10 cellular contexts compared by ENCODE assay signal in genomic region chr5:141431286-141431685, GRCh38. TPM values are rescaled to one million over a fixed set of nuclear protein-coding genes. Genes with fewer than 3 reads are reported as not detected.
DNase-seq lines count a peak whose midpoint lies in the region; ATAC-seq and TF ChIP-seq lines count a peak whose summit lies in the region.
"Had no signal": no experiment of that assay in that cellular context is flagged by ENCODE, and none has a peak within 500 bp of the region (broad histone marks: within the 10 kb centered on the region; RNA-seq: fewer than 3 reads in every experiment).

No MANE protein-coding gene starts in this region.

- H3K27me3 Mint-ChIP-seq in dendritic cell treated with granulocyte-macrophage colony-stimulating factor and Interleukin-4, amounts not matched to agents 40 ng/mL and 50 ng/mL, for 4 days, result peaks cover 70% of the 10 kb centered on the region

- peaks cover 15% of the 10 kb centered on the region for H3K4me1 Mint-ChIP-seq in dendritic cell treated with granulocyte-macrophage colony-stimulating factor and Interleukin-4, amounts not matched to agents 40 ng/mL and 50 ng/mL, for 4 days (ENCODE audit: low read depth)

- ATAC-seq in HG02852 (IDR thresholded peaks at IDR 0.05; ENCODE audit: unreplicated experiment) (peak; percentile 54), sciatic nerve (peak; percentile 63), HG02981 (IDR thresholded peaks at IDR 0.05; ENCODE audit: unreplicated experiment) (no peak)

- H3K4me1 ChIP-seq in effector memory CD4-positive, alpha-beta T cell (ENCODE audit: control insufficient read depth, insufficient read depth, low read length, poor library complexity, severe bottlenecking), result no peaks in the 10 kb centered on the region

- H3K36me3 ChIP-seq in effector memory CD4-positive, alpha-beta T cell (ENCODE audit: control insufficient read depth, insufficient read depth, low read length), result no peaks in the 10 kb centered on the region

- H3K27ac ChIP-seq in effector memory CD4-positive, alpha-beta T cell (ENCODE audit: insufficient read depth, low read length, poor library complexity, severe bottlenecking), result no peak overlapping the region
- H3K27ac ChIP-seq: epithelial cell of prostate had no signal

- peaks cover 18% of the 10 kb centered on the region for H3K27me3 ChIP-seq in effector memory CD4-positive, alpha-beta T cell (replicated peaks; ENCODE audit: control insufficient read depth, insufficient read depth, low read length, poor library complexity, severe bottlenecking)

- in situ Hi-C loops in GM13977 (cut with MboI; ENCODE audit: low pct_unique_long_range_greater_than_20kb, low sequenced_read_pairs, unreplicated experiment), result no loop called here

- DNase-seq in GM13977 (ENCODE audit: low spot score) (peak; percentile 61), sciatic nerve (ENCODE audit: low spot score) (no peak), kidney tubule cell (ENCODE audit: low spot score) (no peak)
- no peak for DNase-seq in effector memory CD4-positive, alpha-beta T cell
- DNase-seq in activated effector memory CD4-positive, alpha-beta T cell treated with Interleukin-2 at 50 U/mL for 16 hours, result no peak
- DNase-seq: activated CD4-positive, alpha-beta T cell treated with anti-CD3 and anti-CD28 coated beads, Interleukin-2, amount 50 U/mL, for 4 hours had no signal

- H3K4me3 Mint-ChIP-seq in dendritic cell treated with granulocyte-macrophage colony-stimulating factor and Interleukin-4, amounts not matched to agents 40 ng/mL and 50 ng/mL, for 4 days, result peak overlapping the region; percentile 69

- no peak for TF ChIP-seq CTCF in GM13977 (IDR thresholded peaks at IDR 0.05; ENCODE audit: extremely low read depth, insufficient read depth, missing control alignments)

- peaks cover 31% of the 10 kb centered on the region for H3K9me3 Mint-ChIP-seq in dendritic cell treated with granulocyte-macrophage colony-stimulating factor and Interleukin-4, amounts not matched to agents 40 ng/mL and 50 ng/mL, for 4 days

- no peak overlapping the region for H3K4me3 ChIP-seq in effector memory CD4-positive, alpha-beta T cell (ENCODE audit: insufficient read depth, low read depth, low read length, poor library complexity, severe bottlenecking)

- H3K36me3 Mint-ChIP-seq in dendritic cell treated with granulocyte-macrophage colony-stimulating factor and Interleukin-4, amounts not matched to agents 40 ng/mL and 50 ng/mL, for 4 days (ENCODE audit: low read depth), result peaks cover 4% of the 10 kb centered on the region

- H3K9me3 ChIP-seq in effector memory CD4-positive, alpha-beta T cell (ENCODE audit: control insufficient read depth, low read length), result peaks cover 11% of the 10 kb centered on the region

- H3K27ac Mint-ChIP-seq in dendritic cell treated with granulocyte-macrophage colony-stimulating factor and Interleukin-4, amounts not matched to agents 40 ng/mL and 50 ng/mL, for 4 days, result no peak overlapping the region

- intact Hi-C loops in dendritic cell treated with granulocyte-macrophage colony-stimulating factor and Interleukin-4, amounts not matched to agents 40 ng/mL and 50 ng/mL, for 4 days (cut with micrococcal nuclease), result no loop called here
- intact Hi-C loops in sciatic nerve (cut with DNase I), result no loop called here

RNA-seq across cellular contexts. Expression of gene PCDHGA12, which starts 1.0 kb away (rescaled TPM):
- total RNA-seq in sciatic nerve, result 12.1 TPM

RNA-seq across cellular contexts. Expression of gene PCDHGA11, which starts 10.4 kb away (rescaled TPM):
- 7.8 TPM for total RNA-seq in sciatic nerve

RNA-seq across cellular contexts. Expression of gene PCDHGB7, which starts 13.8 kb away (rescaled TPM):
- 18.9 TPM for total RNA-seq in sciatic nerve

RNA-seq across cellular contexts. Expression of gene PCDHGA10, which starts 18.5 kb away (rescaled TPM):
- total RNA-seq in sciatic nerve, result 8.9 TPM

RNA-seq across cellular contexts. Expression of gene PCDHGB6, which starts 23.5 kb away (rescaled TPM):
- 12.4 TPM for total RNA-seq in sciatic nerve
